In the genomic region with DNA sequence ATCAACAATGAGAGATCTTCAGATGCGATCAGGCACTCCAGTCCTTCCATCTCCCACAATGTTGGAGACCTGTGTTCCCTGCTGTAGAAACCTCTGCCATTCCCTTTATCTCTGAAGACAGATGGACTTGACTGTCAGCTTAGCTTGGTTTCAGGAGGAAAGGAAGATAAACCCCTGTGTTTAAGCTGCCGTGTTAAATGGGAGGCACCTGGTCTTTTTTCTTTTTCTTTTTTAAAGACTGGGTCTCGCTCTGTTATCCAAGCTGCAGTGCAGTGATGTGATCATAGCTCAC, we compare ENCODE assay signal across 1 cellular context.
A peak's percentile ranks its signal among the peaks of the same experiment; 100 is the strongest.
TF ChIP-seq lines count a peak whose summit lies in the region.

No MANE protein-coding gene starts in this region.

TF ChIP-seq in K562, 482 proteins besides CTCF, POLR2A, EP300 and RAD21 (continued from another document and continues in another):
- TF ChIP-seq MBD1 (CRISPR knock-in tag; IDR thresholded peaks at IDR 0.05) (no peak), ZNF561 (CRISPR knock-in tag; conservative IDR thresholded peaks at IDR 0.05) (no peak), ZBTB17 (CRISPR knock-in tag; IDR thresholded peaks at IDR 0.05) (no peak), ZNF695 (CRISPR knock-in tag; IDR thresholded peaks at IDR 0.05) (no peak), SMARCC2 (IDR thresholded peaks at IDR 0.05; ENCODE audit: low read depth) (0 out of 2 replicates have a peak, but pooled peaks have one; percentile 35), SOX6 (IDR thresholded peaks at IDR 0.05) (peak; percentile 77), ZNF24 (IDR thresholded peaks at IDR 0.05) (no peak), KDM4B (IDR thresholded peaks at IDR 0.05; ENCODE audit: borderline replicate concordance in 2 of 2, low read depth in 1 of 2) (no peak), ZNF444 (CRISPR knock-in tag; IDR thresholded peaks at IDR 0.05) (no peak), TCF15 (CRISPR knock-in tag; IDR thresholded peaks at IDR 0.05) (no peak), TAL1 (IDR thresholded peaks at IDR 0.05) (peak; percentile 78), GABPB2 (CRISPR knock-in tag; conservative IDR thresholded peaks at IDR 0.05) (no peak), ZNF551 (CRISPR knock-in tag; IDR thresholded peaks at IDR 0.05) (no peak), CHD4 (IDR thresholded peaks at IDR 0.05; ENCODE audit: insufficient read depth, insufficient replicate concordance, low read depth, low read length, poor library complexity, severe bottlenecking) (no peak), NR0B1 (IDR thresholded peaks at IDR 0.05; ENCODE audit: partially characterized antibody) (no peak), ZNF707 (CRISPR knock-in tag; conservative IDR thresholded peaks at IDR 0.05) (no peak), NR1H2 (CRISPR knock-in tag; IDR thresholded peaks at IDR 0.05) (no peak), ZNF124 (CRISPR knock-in tag; IDR thresholded peaks at IDR 0.05) (no peak), FUS (optimal IDR thresholded peaks at IDR 0.05; ENCODE audit: low read depth, low read length) (no peak), ZNF140 (CRISPR knock-in tag; IDR thresholded peaks at IDR 0.05) (no peak), MAFF (IDR thresholded peaks at IDR 0.05; ENCODE audit: low read length) (no peak), FOXK1 (CRISPR knock-in tag; IDR thresholded peaks at IDR 0.05; ENCODE audit: borderline replicate concordance) (no peak), MGA (IDR thresholded peaks at IDR 0.05) (no peak), FOSL1 (tag; conservative IDR thresholded peaks at IDR 0.05) (0 out of 2 replicates have a peak, but pooled peaks have one; percentile 38), CHCHD3 (CRISPR knock-in tag; IDR thresholded peaks at IDR 0.05) (no peak)
- TF ChIP-seq, protein P1, sequence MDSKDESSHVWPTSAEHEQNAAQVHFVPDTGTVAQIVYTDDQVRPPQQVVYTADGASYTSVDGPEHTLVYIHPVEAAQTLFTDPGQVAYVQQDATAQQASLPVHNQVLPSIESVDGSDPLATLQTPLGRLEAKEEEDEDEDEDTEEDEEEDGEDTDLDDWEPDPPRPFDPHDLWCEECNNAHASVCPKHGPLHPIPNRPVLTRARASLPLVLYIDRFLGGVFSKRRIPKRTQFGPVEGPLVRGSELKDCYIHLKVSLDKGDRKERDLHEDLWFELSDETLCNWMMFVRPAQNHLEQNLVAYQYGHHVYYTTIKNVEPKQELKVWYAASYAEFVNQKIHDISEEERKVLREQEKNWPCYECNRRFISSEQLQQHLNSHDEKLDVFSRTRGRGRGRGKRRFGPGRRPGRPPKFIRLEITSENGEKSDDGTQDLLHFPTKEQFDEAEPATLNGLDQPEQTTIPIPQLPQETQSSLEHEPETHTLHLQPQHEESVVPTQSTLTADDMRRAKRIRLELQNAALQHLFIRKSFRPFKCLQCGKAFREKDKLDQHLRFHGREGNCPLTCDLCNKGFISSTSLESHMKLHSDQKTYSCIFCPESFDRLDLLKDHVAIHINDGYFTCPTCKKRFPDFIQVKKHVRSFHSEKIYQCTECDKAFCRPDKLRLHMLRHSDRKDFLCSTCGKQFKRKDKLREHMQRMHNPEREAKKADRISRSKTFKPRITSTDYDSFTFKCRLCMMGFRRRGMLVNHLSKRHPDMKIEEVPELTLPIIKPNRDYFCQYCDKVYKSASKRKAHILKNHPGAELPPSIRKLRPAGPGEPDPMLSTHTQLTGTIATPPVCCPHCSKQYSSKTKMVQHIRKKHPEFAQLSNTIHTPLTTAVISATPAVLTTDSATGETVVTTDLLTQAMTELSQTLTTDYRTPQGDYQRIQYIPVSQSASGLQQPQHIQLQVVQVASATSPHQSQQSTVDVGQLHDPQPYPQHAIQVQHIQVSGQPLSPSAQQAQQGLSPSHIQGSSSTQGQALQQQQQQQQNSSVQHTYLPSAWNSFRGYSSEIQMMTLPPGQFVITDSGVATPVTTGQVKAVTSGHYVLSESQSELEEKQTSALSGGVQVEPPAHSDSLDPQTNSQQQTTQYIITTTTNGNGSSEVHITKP (IDR thresholded peaks at IDR 0.05; ENCODE audit: partially characterized antibody) = no peak
- TF ChIP-seq, protein P2, sequence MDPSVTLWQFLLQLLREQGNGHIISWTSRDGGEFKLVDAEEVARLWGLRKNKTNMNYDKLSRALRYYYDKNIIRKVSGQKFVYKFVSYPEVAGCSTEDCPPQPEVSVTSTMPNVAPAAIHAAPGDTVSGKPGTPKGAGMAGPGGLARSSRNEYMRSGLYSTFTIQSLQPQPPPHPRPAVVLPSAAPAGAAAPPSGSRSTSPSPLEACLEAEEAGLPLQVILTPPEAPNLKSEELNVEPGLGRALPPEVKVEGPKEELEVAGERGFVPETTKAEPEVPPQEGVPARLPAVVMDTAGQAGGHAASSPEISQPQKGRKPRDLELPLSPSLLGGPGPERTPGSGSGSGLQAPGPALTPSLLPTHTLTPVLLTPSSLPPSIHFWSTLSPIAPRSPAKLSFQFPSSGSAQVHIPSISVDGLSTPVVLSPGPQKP (CRISPR knock-in tag; IDR thresholded peaks at IDR 0.05) = no peak
